ENCODE assay signal across 8 cellular contexts in the genomic region with DNA sequence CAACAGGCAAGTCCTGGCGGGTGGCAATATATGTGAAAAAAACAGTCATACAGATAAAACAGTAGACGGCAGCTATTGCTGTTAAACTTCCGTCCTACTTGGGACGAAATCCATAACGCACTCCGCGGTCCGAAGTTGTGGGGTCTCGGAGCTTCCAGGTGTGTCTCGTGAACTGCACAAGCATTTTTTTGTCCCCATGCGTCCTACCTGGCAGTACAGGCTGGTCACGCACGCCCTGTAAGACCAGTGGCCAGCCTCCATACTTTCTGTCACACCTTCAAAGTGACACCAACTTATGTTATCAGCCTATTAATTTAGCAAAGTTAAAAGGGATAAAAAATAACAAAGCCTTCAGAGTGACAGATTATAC. TPM values are rescaled to one million over a fixed set of nuclear protein-coding genes. Genes with fewer than 3 reads are reported as not detected.
A peak's percentile ranks its signal among the peaks of the same experiment; 100 is the strongest.
DNase-seq lines count a peak whose midpoint lies in the region; ATAC-seq and TF ChIP-seq lines count a peak whose summit lies in the region.

No MANE protein-coding gene starts in this region.

- H3K4me3 ChIP-seq in thoracic aorta: peak overlapping the region; percentile 66

- ATAC-seq in T-cell (replicated peaks in 1 of 4): no peak
- ATAC-seq in left ventricle myocardium superior: peak; percentile 5
- no peak for ATAC-seq in thoracic aorta (ENCODE audit: insufficient number of reproducible peaks, low FRiP score, low read depth)

- intact Hi-C loops in left ventricle myocardium superior (cut with micrococcal nuclease): loop anchor here (10.0 kb wide), 1 partner anchor 95 kb away; no protein-coding TSS in a partner anchor

- POLR2A ChIA-PET in activated CD4-positive, alpha-beta T cell treated with anti-CD3 and anti-CD28 coated beads, Interleukin-2, amount 10 ng/mL, durations not matched to agents 7 days and 5 days (lab: Charles Lee): no interaction called here
- POLR2A ChIA-PET in T-cell (lab: Charles Lee): no interaction called here
- POLR2A ChIA-PET in GM10248 (lab: Yijun Ruan, JAX): no interaction called here

- peak overlapping the region; percentile 22 for H3K4me3 Mint-ChIP-seq in activated CD4-positive, alpha-beta T cell treated with anti-CD3 and anti-CD28 coated beads, Interleukin-2, amount 10 ng/mL, durations not matched to agents 7 days and 5 days
- H3K4me3 Mint-ChIP-seq in T-cell: peak overlapping the region; percentile 51 to 76 (median 61)

- H3K27ac ChIP-seq in thoracic aorta: no peak overlapping the region

- H3K36me3 ChIP-seq in thoracic aorta: no peaks in the 10 kb centered on the region

- peaks cover 41% of the 10 kb centered on the region for H3K27me3 Mint-ChIP-seq in activated CD4-positive, alpha-beta T cell treated with anti-CD3 and anti-CD28 coated beads, Interleukin-2, amount 10 ng/mL, durations not matched to agents 7 days and 5 days
- peaks cover 36 to 51% of the 10 kb centered on the region in 2 donors for H3K27me3 Mint-ChIP-seq in T-cell

- no peak for DNase-seq in activated CD4-positive, alpha-beta T cell treated with anti-CD3 and anti-CD28 coated beads, Interleukin-2, amount 10 ng/mL, durations not matched to agents 7 days and 5 days
- DNase-seq in activated CD4-positive, alpha-beta T cell treated with anti-CD3 and anti-CD28 coated beads for 1 hour: no peak
- DNase-seq in T-cell (no peak), left ventricle myocardium superior (no peak), thoracic aorta (ENCODE audit: low spot score) (no peak), GM10248 (ENCODE audit: extremely low spot score) (no peak), NCI-H2107 treated with DMSO at 0.1 percent for 48 hours (lab: John Stamatoyannopoulos, UW; ENCODE audit: unreplicated experiment) (no peak), NCI-H1930 (lab: John Stamatoyannopoulos, UW) (no peak)

- H3K9me3 ChIP-seq in thoracic aorta: no peaks in the 10 kb centered on the region

- CTCF ChIA-PET in activated CD4-positive, alpha-beta T cell treated with anti-CD3 and anti-CD28 coated beads, Interleukin-2, amount 10 ng/mL, durations not matched to agents 7 days and 5 days (lab: Charles Lee): no interaction called here
- CTCF ChIA-PET in T-cell (lab: Charles Lee): interaction anchor here in 1 of 2 donors (0.7 kb wide), 1 partner anchor 130 kb away, joined by 3 read pairs; no protein-coding TSS in a partner anchor
- CTCF ChIA-PET in GM10248 (lab: Yijun Ruan, JAX): interaction anchor here (1.0 to 4.5 kb wide), 6 partner anchors 10 to 52 kb away, joined by 3 to 20 read pairs (median 4); partner anchors contain the start of gene SMAD5

- H3K36me3 Mint-ChIP-seq in activated CD4-positive, alpha-beta T cell treated with anti-CD3 and anti-CD28 coated beads, Interleukin-2, amount 10 ng/mL, durations not matched to agents 7 days and 5 days (ENCODE audit: low read depth): peaks cover 2% of the 10 kb centered on the region
- no peaks in the 10 kb centered on the region for H3K36me3 Mint-ChIP-seq in T-cell

- no peaks in the 10 kb centered on the region for H3K9me3 Mint-ChIP-seq in activated CD4-positive, alpha-beta T cell treated with anti-CD3 and anti-CD28 coated beads, Interleukin-2, amount 10 ng/mL, durations not matched to agents 7 days and 5 days
- H3K9me3 Mint-ChIP-seq in T-cell: no peaks in the 10 kb centered on the region

- H3K4me1 Mint-ChIP-seq in activated CD4-positive, alpha-beta T cell treated with anti-CD3 and anti-CD28 coated beads, Interleukin-2, amount 10 ng/mL, durations not matched to agents 7 days and 5 days: no peaks in the 10 kb centered on the region
- peaks cover 7 to 13% (median 11%) of the 10 kb centered on the region in 3 donors for H3K4me1 Mint-ChIP-seq in T-cell

- no peak overlapping the region for H3K27ac Mint-ChIP-seq in activated CD4-positive, alpha-beta T cell treated with anti-CD3 and anti-CD28 coated beads, Interleukin-2, amount 10 ng/mL, durations not matched to agents 7 days and 5 days
- no peak overlapping the region for H3K27ac Mint-ChIP-seq in T-cell

- TF ChIP-seq CTCF in thoracic aorta (IDR thresholded peaks at IDR 0.05) (no peak), GM10248 (IDR thresholded peaks at IDR 0.05; ENCODE audit: control extremely low read depth, extremely low read depth, low read depth, missing control alignments) (no peak)

- H3K27me3 ChIP-seq in thoracic aorta (replicated peaks; ENCODE audit: insufficient read depth): no peaks in the 10 kb centered on the region

- H3K4me1 ChIP-seq in thoracic aorta (ENCODE audit: control insufficient read depth in 1 of 2, low read depth in 2 of 2): peaks cover 0 to 16% of the 10 kb centered on the region in 2 donors

RNA-seq across cellular contexts. Expression of gene TGFBI, which starts 51.3 kb away (rescaled TPM):
- total RNA-seq in activated CD4-positive, alpha-beta T cell treated with anti-CD3 and anti-CD28 coated beads, Interleukin-2, amount 10 ng/mL, durations not matched to agents 7 days and 5 days: under 1 TPM; 0.10 to 0.27 TPM
- 1 to 10 TPM; 1.9 to 5.1 (median 2.9) TPM for total RNA-seq in T-cell
- total RNA-seq in left ventricle myocardium superior: 47.6 TPM
- total RNA-seq in thoracic aorta: 100 to 1,000 TPM; 158 to 173 TPM

RNA-seq across cellular contexts. Expression of gene SMAD5, which starts 52.5 kb away (rescaled TPM):
- 1 to 10 TPM; 8.6 to 9.3 TPM for total RNA-seq in activated CD4-positive, alpha-beta T cell treated with anti-CD3 and anti-CD28 coated beads, Interleukin-2, amount 10 ng/mL, durations not matched to agents 7 days and 5 days
- 10 to 100 TPM in 3 of 5 donors, 1 to 10 TPM in 2; 8.7 to 24.2 (median 18.4) TPM for total RNA-seq in T-cell
- 41.7 TPM for total RNA-seq in left ventricle myocardium superior
- 10 to 100 TPM; 29.0 to 92.9 TPM for total RNA-seq in thoracic aorta
